ENCODE assay signal across 8 cellular contexts in genomic region chr6:8102122-8102958, GRCh38. TPM values are rescaled to one million over a fixed set of nuclear protein-coding genes. Genes with fewer than 3 reads are reported as not detected.
DNase-seq lines count a peak whose midpoint lies in the region; ATAC-seq and TF ChIP-seq lines count a peak whose summit lies in the region.

TSS of gene EEF1E1 (minus strand) at chr6:8102548. CDS start at chr6:8102521, 27 bp downstream.

- POLR2A ChIA-PET in T-cell (lab: Charles Lee), result interaction anchor here (0.6 to 1.7 kb wide), 5 partner anchors 30 to 710 kb away, joined by 3 to 21 read pairs (median 4); partner anchors contain the start of gene BLOC1S5 (in 1 of the 2)

- TF ChIP-seq CTCF in GM13977 (IDR thresholded peaks at IDR 0.05; ENCODE audit: extremely low read depth, insufficient read depth, missing control alignments) (no peak), heart right ventricle (IDR thresholded peaks at IDR 0.05) (peak in 1 of 9 donors; percentile 13), type B pancreatic cell (conservative IDR thresholded peaks at IDR 0.05) (no peak)

- intact Hi-C loops in heart right ventricle (cut with DNase I), result loop anchor here in 1 of 10 donors (2.0 kb wide), 1 partner anchor 36 kb away; no protein-coding TSS in a partner anchor
- intact Hi-C loops in posterior cingulate gyrus (cut with DNase I), result loop anchor here (1.0 kb wide), 1 partner anchor 38 kb away; the partner anchor contains the start of gene BLOC1S5

- H3K27me3 Mint-ChIP-seq in T-cell, result peaks cover 16 to 17% of the 10 kb centered on the region in 2 donors
- no peaks in the 10 kb centered on the region for H3K27me3 Mint-ChIP-seq in type B pancreatic cell

- H3K27ac ChIP-seq in adipose tissue (ENCODE audit: low read depth, low read length) (no peak within 1 kb of the TSS), heart right ventricle (peak within 1 kb of the TSS in 6 of 10 donors; percentile 33 to 77 (median 58))

- H3K9me3 Mint-ChIP-seq in T-cell, result no peaks in the 10 kb centered on the region
- H3K9me3 Mint-ChIP-seq in type B pancreatic cell, result no peaks in the 10 kb centered on the region

- H3K27ac Mint-ChIP-seq in T-cell (peak within 1 kb of the TSS; percentile 91 to 96), type B pancreatic cell (peak within 1 kb of the TSS; percentile 95)

- in situ Hi-C loops in GM13977 (cut with MboI; ENCODE audit: low pct_unique_long_range_greater_than_20kb, low sequenced_read_pairs, unreplicated experiment), result no loop called here

- H3K4me1 ChIP-seq in heart right ventricle, result peaks cover 0 to 20% (median 8%) of the 10 kb centered on the region in 9 donors

- ATAC-seq in HG02870 (IDR thresholded peaks at IDR 0.05; ENCODE audit: unreplicated experiment) (peak; percentile 99), T-cell (replicated peaks in 1 of 4) (peak; percentile 98), heart right ventricle (peak; percentile 98 to 100 (median 100))

- DNase-seq in GM13977 (ENCODE audit: low spot score), result peak; percentile 96
- peak; percentile 97 for DNase-seq in NCI-H146 (lab: John Stamatoyannopoulos, UW)
- DNase-seq in T-cell, result peak; percentile 89 to 99 (median 96)
- peak; percentile 94 to 96 for DNase-seq in heart right ventricle
- DNase-seq in posterior cingulate gyrus, result peak; percentile 92 to 99 (median 97)
- DNase-seq in type B pancreatic cell (ENCODE audit: extremely low spot score, unreplicated experiment), result peak; percentile 93

- WGBS in adipose tissue, 3 donors, result 1 to 2% (median 2%) methylated on average over 36 to 43 of the region's 43 CpGs
- WGBS in heart right ventricle, 2 donors, result 1 to 2% methylated on average over 43 of the region's 43 CpGs

- H3K4me3 ChIP-seq in heart right ventricle, result peak within 1 kb of the TSS; percentile 64 to 98 (median 85)

- no peaks in the 10 kb centered on the region for H3K9me3 ChIP-seq in heart right ventricle

- peaks cover 32 to 37% (median 33%) of the 10 kb centered on the region in 3 donors for H3K4me1 Mint-ChIP-seq in T-cell
- H3K4me1 Mint-ChIP-seq in type B pancreatic cell (ENCODE audit: unreplicated experiment), result peaks cover 17% of the 10 kb centered on the region

- H3K4me3 Mint-ChIP-seq in T-cell (peak within 1 kb of the TSS; percentile 89 to 99 (median 93)), type B pancreatic cell (peak within 1 kb of the TSS; percentile 100)

- peaks cover 0 to 5% (median 0%) of the 10 kb centered on the region in 9 donors for H3K36me3 ChIP-seq in heart right ventricle

- H3K36me3 Mint-ChIP-seq in T-cell, result peaks cover 7% of the 10 kb centered on the region
- peaks cover 11% of the 10 kb centered on the region for H3K36me3 Mint-ChIP-seq in type B pancreatic cell

- peaks cover 0 to 22% (median 8%) of the 10 kb centered on the region in 7 donors for H3K27me3 ChIP-seq in heart right ventricle

- CTCF ChIA-PET in T-cell (lab: Charles Lee), result interaction anchor here (0.6 to 2.2 kb wide), 7 partner anchors 37 to 1943 kb away, joined by 3 to 33 read pairs (median 4); partner anchors contain the start of genes BLOC1S5 (in 2 of the 2) and SNRNP48 (in 1 of the 2)

RNA-seq across cellular contexts. Expression of gene EEF1E1, which starts in this region (rescaled TPM):
- total RNA-seq in T-cell (10 to 100 TPM; 11.7 to 21.9 (median 19.7) TPM), heart right ventricle (10 to 100 TPM in 9 of 10 donors, 1 to 10 TPM in 1; 10.0 to 18.4 (median 13.3) TPM), type B pancreatic cell (ENCODE audit: low replicate concordance) (26.5 and 37.0 TPM in 2 replicates)
- polyA plus RNA-seq in adipose tissue (10 to 100 TPM; 19.9 to 25.5 (median 22.5) TPM), heart right ventricle (10 to 100 TPM; 11.9 to 43.8 TPM)
